ENCODE assay signal across 23 cellular contexts in genomic region chr10:5305374-5305773, GRCh38. TPM values are rescaled to one million over a fixed set of nuclear protein-coding genes. Genes with fewer than 3 reads are reported as not detected.
DNase-seq lines count a peak whose midpoint lies in the region; ATAC-seq and TF ChIP-seq lines count a peak whose summit lies in the region.
"Had no signal": no experiment of that assay in that cellular context is flagged by ENCODE, and none has a peak within 500 bp of the region (broad histone marks: within the 10 kb centered on the region; RNA-seq: fewer than 3 reads in every experiment).

No MANE protein-coding gene starts in this region.

- ATAC-seq in Right ventricle myocardium superior (ENCODE audit: poor library complexity) (peak; percentile 61), Right ventricle myocardium inferior (no peak)
- ATAC-seq in activated T-cell treated with anti-CD3 and anti-CD28 coated beads, Interleukin-2, amount 50 U/mL, for 72 hours (replicated peaks in 1 of 2) = no peak
- ATAC-seq: activated T-helper 17 cell treated with anti-CD3 and anti-CD28 coated beads, Interleukin-2, amount 50 U/mL, for 72 hours; stimulated activated naive B cell treated with anti-CD40 and anti-IgM and Interleukin-4, amounts not matched to agents 10 μg/mL and 1 μg/mL and 100 μg/mL, for 72 hours had no signal

- H3K79me2 ChIP-seq in smooth muscle cell (ENCODE audit: low read depth) = no peaks in the 10 kb centered on the region

- no peak overlapping the region for H3K4me2 ChIP-seq in smooth muscle cell

- peaks cover 8 to 10% of the 10 kb centered on the region in 2 donors for H3K36me3 Mint-ChIP-seq in activated T-cell treated with anti-CD3 and anti-CD28 coated beads, Interleukin-2, amount 50 U/mL, for 72 hours (ENCODE audit: insufficient read depth in 2 of 2)
- H3K36me3 Mint-ChIP-seq: stimulated activated naive B cell treated with anti-CD40 and anti-IgM and Interleukin-4, amounts not matched to agents 10 μg/mL and 1 μg/mL and 100 μg/mL, for 72 hours had no signal

- no peaks in the 10 kb centered on the region for H3K4me1 Mint-ChIP-seq in activated T-cell treated with anti-CD3 and anti-CD28 coated beads, Interleukin-2, amount 50 U/mL, for 72 hours (ENCODE audit: low read depth)
- H3K4me1 Mint-ChIP-seq: activated T-helper 17 cell treated with anti-CD3 and anti-CD28 coated beads, Interleukin-2, amount 50 U/mL, for 72 hours; central memory CD8-positive, alpha-beta T cell; stimulated activated naive B cell treated with anti-CD40 and anti-IgM and Interleukin-4, amounts not matched to agents 10 μg/mL and 1 μg/mL and 100 μg/mL, for 72 hours had no signal

- no peaks in the 10 kb centered on the region for H3K9me3 ChIP-seq in smooth muscle cell (replicated peaks; ENCODE audit: low read depth)

- 72% methylated on average over 7 of the region's 7 CpGs for WGBS in smooth muscle cell (ENCODE audit: low lambda C conversion rate)

- DNase-seq in Right ventricle myocardium superior (no peak), Right ventricle myocardium inferior (ENCODE audit: missing footprints) (no peak), MV-4-11 (lab: John Stamatoyannopoulos, UW) (peak; percentile 87), fibroblast of gingiva (ENCODE audit: low read depth) (peak; percentile 81), smooth muscle cell (lab: John Stamatoyannopoulos, UW; ENCODE audit: unreplicated experiment) (no peak), kidney glomerular epithelial cell (lab: John Stamatoyannopoulos, UW) (no peak), NCI-H2227 (lab: John Stamatoyannopoulos, UW; ENCODE audit: unreplicated experiment) (no peak)
- DNase-seq in activated T-cell treated with anti-CD3 and anti-CD28 coated beads, Interleukin-2, amount 50 U/mL, for 72 hours = no peak
- DNase-seq: effector memory CD4-positive, alpha-beta T cell; H7; NCI-H1092 treated with DMSO at 0.1 percent for 48 hours; NCI-H2081 treated with DMSO at 0.1 percent for 48 hours; NCI-H524; stimulated activated naive B cell treated with anti-CD40 and anti-IgM and Interleukin-4, amounts not matched to agents 10 μg/mL and 1 μg/mL and 100 μg/mL, for 72 hours had no signal

- H3K9me3 Mint-ChIP-seq in activated T-cell treated with anti-CD3 and anti-CD28 coated beads, Interleukin-2, amount 50 U/mL, for 72 hours = peaks cover 8 to 9% of the 10 kb centered on the region in 2 donors

- no peak overlapping the region for H3K9ac ChIP-seq in smooth muscle cell (ENCODE audit: low read depth)

- H3K4me3 ChIP-seq in smooth muscle cell = no peak overlapping the region
- H3K4me3 ChIP-seq: tibial nerve had no signal

- no peaks in the 10 kb centered on the region for H3F3A ChIP-seq in smooth muscle cell (ENCODE audit: low read depth)

- no peak overlapping the region for H2AFZ ChIP-seq in smooth muscle cell (ENCODE audit: low read depth)

- peak; percentile 35 for TF ChIP-seq CTCF in smooth muscle cell (IDR thresholded peaks at IDR 0.05; ENCODE audit: borderline replicate concordance, insufficient read depth, poor library complexity, severe bottlenecking)

- H3K4me3 Mint-ChIP-seq in activated T-cell treated with anti-CD3 and anti-CD28 coated beads, Interleukin-2, amount 50 U/mL, for 72 hours = no peak overlapping the region
- H3K4me3 Mint-ChIP-seq: activated T-helper 17 cell treated with anti-CD3 and anti-CD28 coated beads, Interleukin-2, amount 50 U/mL, for 72 hours; central memory CD8-positive, alpha-beta T cell; stimulated activated naive B cell treated with anti-CD40 and anti-IgM and Interleukin-4, amounts not matched to agents 10 μg/mL and 1 μg/mL and 100 μg/mL, for 72 hours had no signal

- intact Hi-C loops in Right ventricle myocardium superior (cut with DNase I) (no loop called here), Right ventricle myocardium inferior (cut with DNase I) (no loop called here)

- H3K27me3 Mint-ChIP-seq in activated T-cell treated with anti-CD3 and anti-CD28 coated beads, Interleukin-2, amount 50 U/mL, for 72 hours (ENCODE audit: low read depth) = no peaks in the 10 kb centered on the region
- H3K27me3 Mint-ChIP-seq: activated T-helper 17 cell treated with anti-CD3 and anti-CD28 coated beads, Interleukin-2, amount 50 U/mL, for 72 hours had no signal

- H3K27ac ChIP-seq in smooth muscle cell (ENCODE audit: low read depth) = no peak overlapping the region
- H3K27ac ChIP-seq: HL-60, tibial nerve had no signal

- no peaks in the 10 kb centered on the region for H3K36me3 ChIP-seq in smooth muscle cell (ENCODE audit: low read depth)
- H3K36me3 ChIP-seq: tibial nerve had no signal

- H3K4me1 ChIP-seq in smooth muscle cell (ENCODE audit: low read depth) = no peaks in the 10 kb centered on the region
- H3K4me1 ChIP-seq: tibial nerve had no signal

- no peaks in the 10 kb centered on the region for H3K27me3 ChIP-seq in smooth muscle cell (ENCODE audit: low read depth)
- H3K27me3 ChIP-seq: tibial nerve had no signal

- no peak overlapping the region for H3K27ac Mint-ChIP-seq in activated T-cell treated with anti-CD3 and anti-CD28 coated beads, Interleukin-2, amount 50 U/mL, for 72 hours
- H3K27ac Mint-ChIP-seq: activated T-helper 17 cell treated with anti-CD3 and anti-CD28 coated beads, Interleukin-2, amount 50 U/mL, for 72 hours; stimulated activated naive B cell treated with anti-CD40 and anti-IgM and Interleukin-4, amounts not matched to agents 10 μg/mL and 1 μg/mL and 100 μg/mL, for 72 hours had no signal

- no peaks in the 10 kb centered on the region for H4K20me1 ChIP-seq in smooth muscle cell (ENCODE audit: low read depth)

RNA-seq across cellular contexts. Expression of gene UCN3, which starts 59.4 kb away (rescaled TPM):
- total RNA-seq in Right ventricle myocardium superior (not detected), Right ventricle myocardium inferior (not detected), smooth muscle cell (not detected in 2 replicates)
- not detected in 2 replicates for polyA plus RNA-seq in smooth muscle cell
- total RNA-seq in activated T-cell treated with anti-CD3 and anti-CD28 coated beads, Interleukin-2, amount 50 U/mL, for 72 hours = not detected
- total RNA-seq: activated CD8-positive, alpha-beta memory T cell treated with anti-CD3 and anti-CD28 coated beads for 36 hours; activated T-helper 17 cell treated with anti-CD3 and anti-CD28 coated beads, Interleukin-2, amount 50 U/mL, for 72 hours; Daoy; fibroblast of lung; H7; kidney epithelial cell; mononuclear cell; tibial nerve had no signal
- polyA plus RNA-seq: fibroblast of lung had no signal

Comparison
In these comparisons a context has a peak if more than half of its experiments do, and no peak if none do; other contexts are left out.
1. DNase-seq: peak in MV-4-11 (single experiment) and fibroblast of gingiva (single experiment); none in Right ventricle myocardium superior (single experiment), Right ventricle myocardium inferior (single experiment), smooth muscle cell (single experiment), kidney glomerular epithelial cell (single experiment), NCI-H2227 (single experiment) and activated T-cell treated with anti-CD3 and anti-CD28 coated beads, Interleukin-2, amount 50 U/mL, for 72 hours (0 of 2).